ENCODE assay signal across 32 cellular contexts in genomic region chr10:71830726-71831125, GRCh38. TPM values are rescaled to one million over a fixed set of nuclear protein-coding genes. Genes with fewer than 3 reads are reported as not detected.
"Had no signal": no experiment of that assay in that cellular context is flagged by ENCODE, and none has a peak within 500 bp of the region (broad histone marks: within the 10 kb centered on the region; RNA-seq: fewer than 3 reads in every experiment).

No MANE protein-coding gene starts in this region.

- H3K27ac ChIP-seq: body of pancreas, cardiac muscle cell, parathyroid adenoma, psoas muscle, sigmoid colon, transverse colon, uterus, VCaP had no signal

- H3K9me3 Mint-ChIP-seq: activated naive CD4-positive, alpha-beta T cell treated with anti-CD3 and anti-CD28 coated beads for 36 hours; activated T-helper 1 cell treated with anti-CD3 and anti-CD28 coated beads, Interleukin-12 subunit alpha, Interleukin-12 subunit beta, Interleukin-2, Interleukin-4 antibody, amounts not matched to agents 30 ng/mL and 10 ng/mL and 1 ng/mL, durations not matched to agents 14 hours and 24 hours and 36 hours; immature natural killer cell; naive thymus-derived CD4-positive, alpha-beta T cell; neural crest cell; T-helper 2 cell treated with Interferon-gamma antibody and Interleukin-4, amounts not matched to agents 5 μg/mL and 100 μg/mL, for 36 hours had no signal

- DNase-seq: activated CD4-positive, alpha-beta T cell treated with anti-CD3 and anti-CD28 coated beads for 4 hours; activated CD4-positive, alpha-beta T cell treated with anti-CD3 and anti-CD28 coated beads, Interleukin-2, amount 50 U/mL, for 48 hours; activated CD8-positive, alpha-beta memory T cell treated with anti-CD3 and anti-CD28 coated beads for 24 hours; activated effector memory CD4-positive, alpha-beta T cell treated with anti-CD3 and anti-CD28 coated beads, Interleukin-2, amount 50 U/mL, for 16 hours; activated naive CD4-positive, alpha-beta T cell treated with anti-CD3 and anti-CD28 coated beads for 36 hours; activated naive CD8-positive, alpha-beta T cell treated with anti-CD3 and anti-CD28 coated beads for 36 hours; body of pancreas; effector CD4-positive, alpha-beta T cell; erythroblast; foreskin keratinocyte; heart left ventricle; hypothalamus; immature natural killer cell; kidney; left colon; mammary epithelial cell; midbrain; naive thymus-derived CD4-positive, alpha-beta T cell; occipital lobe; psoas muscle; sigmoid colon; stimulated activated naive CD4-positive, alpha-beta T cell treated with Interleukin-2 at 50 U/mL for 16 hours; T-helper 1 cell; transverse colon; uterus had no signal

- H3K36me3 ChIP-seq: uterus had no signal

- H3K27me3 ChIP-seq: adrenal gland, body of pancreas, cardiac muscle cell, foreskin keratinocyte, heart left ventricle, sigmoid colon, transverse colon, uterus had no signal

- H3K27ac Mint-ChIP-seq: activated naive CD4-positive, alpha-beta T cell treated with anti-CD3 and anti-CD28 coated beads for 36 hours; activated naive CD8-positive, alpha-beta T cell treated with anti-CD3 and anti-CD28 coated beads for 36 hours; activated T-helper 1 cell treated with anti-CD3 and anti-CD28 coated beads, Interleukin-12 subunit alpha, Interleukin-12 subunit beta, Interleukin-2, Interleukin-4 antibody, amounts not matched to agents 30 ng/mL and 10 ng/mL and 1 ng/mL, durations not matched to agents 14 hours and 24 hours and 36 hours; T-helper 2 cell treated with Interferon-gamma antibody and Interleukin-4, amounts not matched to agents 5 μg/mL and 100 μg/mL, for 36 hours had no signal

- H3K27me3 Mint-ChIP-seq: activated naive CD8-positive, alpha-beta T cell treated with anti-CD3 and anti-CD28 coated beads for 36 hours; naive thymus-derived CD4-positive, alpha-beta T cell had no signal

- H2AFZ ChIP-seq: parathyroid adenoma had no signal

- H3K9ac ChIP-seq: parathyroid adenoma had no signal

- H3K4me1 ChIP-seq: uterus had no signal

- ATAC-seq: body of pancreas; foreskin keratinocyte; heart left ventricle; left colon; naive thymus-derived CD4-positive, alpha-beta T cell; psoas muscle had no signal

- H3K4me3 ChIP-seq: adrenal gland, body of pancreas, cardiac muscle cell, heart left ventricle, psoas muscle, sigmoid colon, transverse colon, uterus had no signal

- H3K9me3 ChIP-seq: adrenal gland, body of pancreas, heart left ventricle, psoas muscle, sigmoid colon, transverse colon, uterus had no signal

- H3K4me3 Mint-ChIP-seq: activated naive CD4-positive, alpha-beta T cell treated with anti-CD3 and anti-CD28 coated beads for 36 hours; activated naive CD8-positive, alpha-beta T cell treated with anti-CD3 and anti-CD28 coated beads for 36 hours; activated T-helper 1 cell treated with anti-CD3 and anti-CD28 coated beads, Interleukin-12 subunit alpha, Interleukin-12 subunit beta, Interleukin-2, Interleukin-4 antibody, amounts not matched to agents 30 ng/mL and 10 ng/mL and 1 ng/mL, durations not matched to agents 14 hours and 24 hours and 36 hours; immature natural killer cell; naive thymus-derived CD4-positive, alpha-beta T cell; neural crest cell; T-helper 2 cell treated with Interferon-gamma antibody and Interleukin-4, amounts not matched to agents 5 μg/mL and 100 μg/mL, for 36 hours had no signal

RNA-seq across cellular contexts. Expression of gene VSIR, which starts 57.4 kb away (rescaled TPM):
- total RNA-seq: neural crest cell had no signal
